21 cellular contexts compared by ENCODE assay signal in genomic region chr5:81757404-81757803, GRCh38.
"Had no signal": no experiment of that assay in that cellular context is flagged by ENCODE, and none has a peak within 500 bp of the region (broad histone marks: within the 10 kb centered on the region; RNA-seq: fewer than 3 reads in every experiment).

No MANE protein-coding gene starts in this region.

- H3K36me3 ChIP-seq: ascending aorta, neural progenitor cell, right atrium auricular region, suprapubic skin, tibial nerve, WERI-Rb-1 had no signal

- DNase-seq: activated CD4-positive, alpha-beta T cell treated with anti-CD3 and anti-CD28 coated beads for 48 hours; activated CD4-positive, alpha-beta T cell treated with anti-CD3 and anti-CD28 coated beads, Interleukin-2, amount 50 U/mL, for 48 hours; activated CD8-positive, alpha-beta memory T cell treated with anti-CD3 and anti-CD28 coated beads for 24 hours; activated effector memory CD4-positive, alpha-beta T cell treated with Interleukin-2 at 50 U/mL for 16 hours; activated naive CD4-positive, alpha-beta T cell treated with Interleukin-2 at 50 U/mL for 16 hours; central memory CD4-positive, alpha-beta T cell; erythroblast; head of caudate nucleus; hippocampal formation; immature natural killer cell; naive thymus-derived CD8-positive, alpha-beta T cell; stimulated activated CD4-positive, alpha-beta T cell treated with anti-CD3 and anti-CD28 coated beads, Interleukin-15, amount 100 ng/mL, for 24 hours; stimulated activated CD4-positive, alpha-beta T cell treated with anti-CD3 and anti-CD28 coated beads, Interleukin-2, amount 100 ng/mL, for 24 hours; stimulated activated naive B cell treated with anti-CD40 and anti-IgM and Interleukin-4, amounts not matched to agents 10 μg/mL and 1 μg/mL and 100 μg/mL, for 72 hours; WERI-Rb-1 had no signal

- H3K9me3 ChIP-seq: ascending aorta, right atrium auricular region, suprapubic skin, tibial nerve had no signal

- H3K27me3 ChIP-seq: ascending aorta, neural progenitor cell, right atrium auricular region, suprapubic skin, tibial nerve had no signal

- H3K27ac ChIP-seq: neural progenitor cell, WERI-Rb-1 had no signal

- ATAC-seq: activated CD4-positive, CD25-positive, alpha-beta regulatory T cell treated with anti-CD3 and anti-CD28 coated beads, Interleukin-2, amount 50 U/mL, for 24 hours; naive thymus-derived CD8-positive, alpha-beta T cell; stimulated activated naive B cell treated with anti-CD40 and anti-IgM and Interleukin-4, amounts not matched to agents 10 μg/mL and 1 μg/mL and 100 μg/mL, for 72 hours had no signal

- H3K4me3 ChIP-seq: ascending aorta, neural progenitor cell, right atrium auricular region, suprapubic skin, tibial nerve had no signal
